In genomic region chr1:8533907-8534306, GRCh38 we compare ENCODE assay signal across 2 cellular contexts.
TF ChIP-seq lines count a peak whose summit lies in the region.

No MANE protein-coding gene starts in this region.

TF ChIP-seq in HepG2, 621 proteins besides CTCF, POLR2A, EP300 and RAD21 (continued from another document):
- TF ChIP-seq TCF7L2 (IDR thresholded peaks at IDR 0.05; ENCODE audit: low read depth, low read length), result no peak

TF ChIP-seq in WTC11, 78 proteins besides CTCF, POLR2A, EP300 and RAD21 (continued from another document):
- TF ChIP-seq ATF2 (CRISPR knock-in tag; IDR thresholded peaks at IDR 0.05; ENCODE audit: borderline replicate concordance, low read depth), result no peak
- TF ChIP-seq FOXK1 (CRISPR knock-in tag; IDR thresholded peaks at IDR 0.05), result no peak
- TF ChIP-seq FOXP4 (CRISPR knock-in tag; IDR thresholded peaks at IDR 0.05), result no peak
- TF ChIP-seq IRF1 (CRISPR knock-in tag; IDR thresholded peaks at IDR 0.05), result no peak
